1 cellular context compared by ENCODE assay signal in the genomic region with DNA sequence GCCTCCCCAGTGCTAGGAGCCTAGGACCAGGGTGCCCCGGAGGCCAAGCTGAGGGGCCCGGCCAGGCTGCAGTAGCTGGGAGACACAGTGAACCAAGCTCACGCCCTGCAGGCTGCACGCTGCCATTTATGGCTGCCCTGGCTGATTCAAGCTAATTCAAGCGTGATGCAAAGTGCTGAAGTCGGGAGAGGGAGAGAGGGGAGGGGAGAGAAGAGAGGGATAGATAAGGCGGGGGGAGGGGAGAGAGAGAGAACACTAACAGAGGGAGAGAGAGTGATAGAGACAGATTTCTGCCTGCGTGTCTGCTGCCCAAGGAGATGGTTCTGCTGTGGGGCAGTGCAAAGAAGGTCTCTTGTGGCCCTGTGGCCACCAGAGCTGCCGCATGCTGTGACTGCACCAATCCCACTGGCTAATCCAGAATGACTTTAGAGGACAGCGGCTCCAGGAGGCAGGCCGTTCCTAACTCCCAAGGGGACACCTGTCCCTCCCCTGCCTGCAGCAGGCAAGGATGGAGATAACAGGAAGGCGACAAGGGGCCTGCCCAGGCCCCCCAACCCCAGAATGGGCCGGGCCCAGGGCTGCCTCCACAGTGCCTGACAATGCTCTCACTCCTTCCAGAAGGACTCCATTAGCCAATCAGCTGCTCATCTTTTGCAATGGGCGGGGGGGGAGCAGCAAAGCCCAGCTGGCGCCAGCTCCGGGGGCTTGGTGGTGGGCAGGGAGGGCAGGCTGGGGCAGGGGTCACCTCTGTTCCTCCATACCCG.
TF ChIP-seq lines count a peak whose summit lies in the region.

No MANE protein-coding gene starts in this region.

TF ChIP-seq in H1, 55 proteins besides CTCF, POLR2A, EP300 and RAD21:
- TF ChIP-seq ASH2L (IDR thresholded peaks at IDR 0.05; ENCODE audit: low read length), result peak; percentile 27
- TF ChIP-seq E2F6 (IDR thresholded peaks at IDR 0.05), result no peak
- no peak for TF ChIP-seq PHF8 (conservative IDR thresholded peaks at IDR 0.05; ENCODE audit: low read depth, low read length)
- TF ChIP-seq, protein P1, sequence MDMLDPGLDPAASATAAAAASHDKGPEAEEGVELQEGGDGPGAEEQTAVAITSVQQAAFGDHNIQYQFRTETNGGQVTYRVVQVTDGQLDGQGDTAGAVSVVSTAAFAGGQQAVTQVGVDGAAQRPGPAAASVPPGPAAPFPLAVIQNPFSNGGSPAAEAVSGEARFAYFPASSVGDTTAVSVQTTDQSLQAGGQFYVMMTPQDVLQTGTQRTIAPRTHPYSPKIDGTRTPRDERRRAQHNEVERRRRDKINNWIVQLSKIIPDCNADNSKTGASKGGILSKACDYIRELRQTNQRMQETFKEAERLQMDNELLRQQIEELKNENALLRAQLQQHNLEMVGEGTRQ (IDR thresholded peaks at IDR 0.05; ENCODE audit: low read length), result no peak
- 0 out of 2 replicates have a peak, but pooled peaks have one; percentile 31 for TF ChIP-seq KDM1A (IDR thresholded peaks at IDR 0.05; ENCODE audit: borderline replicate concordance, low read length)
- TF ChIP-seq CBX8 (IDR thresholded peaks at IDR 0.05; ENCODE audit: borderline replicate concordance, low read depth, low read length), result no peak
- no peak for TF ChIP-seq RXRA (IDR thresholded peaks at IDR 0.05; ENCODE audit: insufficient read depth, low read depth, low read length)
- no peak for TF ChIP-seq SAP30 (IDR thresholded peaks at IDR 0.05; ENCODE audit: insufficient read depth, insufficient replicate concordance, low read length)
- peak; percentile 27; the same call in 1 of the 2 replicates for TF ChIP-seq YY1 (IDR thresholded peaks at IDR 0.05; ENCODE audit: low read depth, low read length)
- TF ChIP-seq HDAC2 (IDR thresholded peaks at IDR 0.05; ENCODE audit: borderline replicate concordance in 1 of 2, low read depth in 2 of 2, low read length in 2 of 2), result no peak
- TF ChIP-seq RNF2 (IDR thresholded peaks at IDR 0.05; ENCODE audit: borderline replicate concordance, low read depth, low read length, missing control alignments, poor library complexity, severe bottlenecking), result no peak
- TF ChIP-seq SIN3A (conservative IDR thresholded peaks at IDR 0.05 in 1 of 2, IDR thresholded peaks at IDR 0.05 in 1 of 2; ENCODE audit: low read depth in 1 of 2, low read length in 2 of 2), result no peak
- TF ChIP-seq FOSL1 (IDR thresholded peaks at IDR 0.05; ENCODE audit: insufficient read depth, low read depth, low read length), result no peak
- TF ChIP-seq TBP (IDR thresholded peaks at IDR 0.05; ENCODE audit: low read depth, low read length), result no peak
- no peak for TF ChIP-seq SRF (IDR thresholded peaks at IDR 0.05; ENCODE audit: low read depth, low read length)
